9 cellular contexts compared by ENCODE assay signal in the genomic region with DNA sequence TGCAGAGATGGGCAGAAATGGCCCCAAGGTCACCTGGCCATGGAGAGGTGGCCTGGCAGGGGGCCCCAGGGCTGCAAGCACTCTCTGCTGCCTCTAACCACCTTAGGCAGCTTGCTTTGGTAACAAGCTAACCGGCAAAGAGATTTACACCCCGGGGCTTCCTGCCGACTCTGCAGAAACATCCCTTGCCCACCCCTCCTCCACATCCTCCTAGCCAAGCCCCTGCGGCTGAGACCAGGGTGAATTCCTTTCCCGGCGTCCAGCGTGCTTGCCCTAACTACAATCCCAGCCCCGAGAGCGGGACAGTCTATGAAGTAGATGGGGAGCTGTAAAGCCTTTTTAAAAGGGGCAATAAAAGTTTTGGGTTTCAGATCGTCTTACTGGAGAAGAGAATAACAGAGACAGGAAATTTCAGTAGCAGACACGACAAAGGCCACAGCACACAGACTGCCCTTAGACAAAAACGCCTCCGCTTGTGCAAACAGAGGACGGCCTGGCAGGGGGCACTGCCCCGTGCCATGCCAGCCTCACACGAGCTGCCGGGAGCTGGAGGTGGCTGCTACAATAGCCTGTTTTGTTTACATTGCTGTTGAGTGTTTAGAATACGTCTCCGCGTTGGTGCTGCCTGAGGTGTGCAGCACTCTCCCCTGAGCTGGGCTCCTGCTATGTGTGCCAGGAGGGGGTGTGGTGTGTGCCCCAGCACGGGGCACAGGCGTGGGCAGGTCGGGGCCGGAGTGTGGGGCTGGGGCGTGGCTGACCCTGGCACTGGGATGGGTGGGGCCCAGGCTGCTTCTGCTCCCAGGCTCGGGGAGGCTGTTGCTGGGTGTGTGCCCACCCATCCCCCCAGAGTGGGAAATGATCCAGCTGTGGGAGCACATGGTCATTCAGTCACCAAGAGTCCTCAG. TPM values are rescaled to one million over a fixed set of nuclear protein-coding genes. Genes with fewer than 3 reads are reported as not detected.
A peak's percentile ranks its signal among the peaks of the same experiment; 100 is the strongest.
DNase-seq lines count a peak whose midpoint lies in the region; ATAC-seq, FAIRE-seq and TF ChIP-seq lines count a peak whose summit lies in the region.
"Had no signal": no experiment of that assay in that cellular context is flagged by ENCODE, and none has a peak within 500 bp of the region (broad histone marks: within the 10 kb centered on the region; RNA-seq: fewer than 3 reads in every experiment).

No MANE protein-coding gene starts in this region.

- ATAC-seq in GM23338 (peak; percentile 81), HG03039 (IDR thresholded peaks at IDR 0.05; ENCODE audit: unreplicated experiment) (no peak), GM21515 (IDR thresholded peaks at IDR 0.05; ENCODE audit: unreplicated experiment) (no peak)
- no peak for ATAC-seq in natural killer cell treated with Interleukin-12 subunit alpha and Interleukin-12 subunit beta and Interleukin-15 and Interleukin-18, amount 100 ng/mL, for 72 hours

- H3K4me3 ChIP-seq in GM23338 = no peak overlapping the region
- no peak overlapping the region for H3K4me3 ChIP-seq in bronchial epithelial cell (ENCODE audit: low read depth, low read length)

- no peaks in the 10 kb centered on the region for H3K36me3 Mint-ChIP-seq in GM23338 (ENCODE audit: low read depth)
- no peaks in the 10 kb centered on the region for H3K36me3 Mint-ChIP-seq in natural killer cell treated with Interleukin-12 subunit alpha and Interleukin-12 subunit beta and Interleukin-15 and Interleukin-18, amount 100 ng/mL, for 72 hours

- H3K9me3 Mint-ChIP-seq in GM23338 = no peaks in the 10 kb centered on the region
- no peaks in the 10 kb centered on the region for H3K9me3 Mint-ChIP-seq in natural killer cell treated with Interleukin-12 subunit alpha and Interleukin-12 subunit beta and Interleukin-15 and Interleukin-18, amount 100 ng/mL, for 72 hours

- H3K4me1 ChIP-seq in GM23338 (ENCODE audit: insufficient read depth) = peaks cover 15% of the 10 kb centered on the region

- H3K4me1 Mint-ChIP-seq in GM23338 = peaks cover 21% of the 10 kb centered on the region
- H3K4me1 Mint-ChIP-seq in natural killer cell treated with Interleukin-12 subunit alpha and Interleukin-12 subunit beta and Interleukin-15 and Interleukin-18, amount 100 ng/mL, for 72 hours (ENCODE audit: low read depth in 2 of 2) = peaks cover 0 to 4% of the 10 kb centered on the region in 2 donors

- H3K9me2 ChIP-seq in GM23338 (ENCODE audit: insufficient read depth) = no peaks in the 10 kb centered on the region

- no peaks in the 10 kb centered on the region for H4K20me1 ChIP-seq in GM23338 (replicated peaks; ENCODE audit: insufficient read depth)

- no peaks in the 10 kb centered on the region for H3K79me2 ChIP-seq in GM23338 (replicated peaks; ENCODE audit: insufficient read depth)

- peak overlapping the region; percentile 53 for H3K4me3 Mint-ChIP-seq in GM23338
- peak overlapping the region; percentile 49 for H3K4me3 Mint-ChIP-seq in natural killer cell treated with Interleukin-12 subunit alpha and Interleukin-12 subunit beta and Interleukin-15 and Interleukin-18, amount 100 ng/mL, for 72 hours

- peaks cover 5% of the 10 kb centered on the region for H3K27me3 Mint-ChIP-seq in GM23338 (ENCODE audit: insufficient read depth, low read depth, poor library complexity)
- no peaks in the 10 kb centered on the region for H3K27me3 Mint-ChIP-seq in natural killer cell treated with Interleukin-12 subunit alpha and Interleukin-12 subunit beta and Interleukin-15 and Interleukin-18, amount 100 ng/mL, for 72 hours

- peak overlapping the region; percentile 60 for H3K4me2 ChIP-seq in GM23338

- no peak overlapping the region for H3K27ac Mint-ChIP-seq in GM23338
- H3K27ac Mint-ChIP-seq in natural killer cell treated with Interleukin-12 subunit alpha and Interleukin-12 subunit beta and Interleukin-15 and Interleukin-18, amount 100 ng/mL, for 72 hours = no peak overlapping the region

- no peak for TF ChIP-seq POLR2A in GM12892 (IDR thresholded peaks at IDR 0.05; ENCODE audit: low read depth, low read length)

- H3F3A ChIP-seq in GM23338 (replicated peaks; ENCODE audit: low read depth) = peaks cover 5% of the 10 kb centered on the region; the same call in 1 of the 2 replicates

- H3K27me3 ChIP-seq in GM23338 (ENCODE audit: insufficient read depth) (no peaks in the 10 kb centered on the region), bronchial epithelial cell (ENCODE audit: control insufficient read depth, insufficient read depth, low read length) (peaks cover 3% of the 10 kb centered on the region)

- H2AFZ ChIP-seq in GM23338 = peak overlapping the region; percentile 73; the same call in 1 of the 2 replicates

- TF ChIP-seq CTCF in GM23338 (conservative IDR thresholded peaks at IDR 0.05; ENCODE audit: low read depth in 2 of 2) (no peak), bronchial epithelial cell (IDR thresholded peaks at IDR 0.05; ENCODE audit: insufficient read depth, low read length, severe bottlenecking) (no peak)

- H3K36me3 ChIP-seq in GM23338 (ENCODE audit: insufficient read depth) (no peaks in the 10 kb centered on the region), bronchial epithelial cell (ENCODE audit: control insufficient read depth, insufficient read depth, low read length) (no peaks in the 10 kb centered on the region)

- FAIRE-seq in bronchial epithelial cell (lab: Jason Lieb, UNC) = no peak
- no peak for FAIRE-seq in GM12892 (lab: Jason Lieb, UNC)

- H3K27ac ChIP-seq in GM23338 (ENCODE audit: low read depth) = 0 out of 2 replicates have a peak overlapping the region, but pooled peaks have one; percentile 33

- peak; percentile 77 for DNase-seq in GM23338 (ENCODE audit: low spot score)
- peak; percentile 84 for DNase-seq in NCI-H2107 treated with DMSO at 0.1 percent for 48 hours (lab: John Stamatoyannopoulos, UW; ENCODE audit: unreplicated experiment)
- peak; percentile 17 for DNase-seq in bronchial epithelial cell (ENCODE audit: low read depth)
- DNase-seq in natural killer cell treated with Interleukin-12 subunit alpha and Interleukin-12 subunit beta and Interleukin-15 and Interleukin-18, amount 100 ng/mL, for 72 hours (ENCODE audit: low spot score) = no peak
- DNase-seq in GM12892 (ENCODE audit: insufficient read length) = no peak
- no peak for DNase-seq in effector CD8-positive, alpha-beta T cell (lab: John Stamatoyannopoulos, UW)

TF ChIP-seq in GM23338, 12 proteins besides CTCF, POLR2A, EP300 and RAD21 (continues in another document):
- TF ChIP-seq JUNB (IDR thresholded peaks at IDR 0.05; ENCODE audit: unreplicated experiment) = no peak
- TF ChIP-seq ZNF114 (CRISPR knock-in tag; IDR thresholded peaks at IDR 0.05) = no peak
- TF ChIP-seq, protein P1, sequence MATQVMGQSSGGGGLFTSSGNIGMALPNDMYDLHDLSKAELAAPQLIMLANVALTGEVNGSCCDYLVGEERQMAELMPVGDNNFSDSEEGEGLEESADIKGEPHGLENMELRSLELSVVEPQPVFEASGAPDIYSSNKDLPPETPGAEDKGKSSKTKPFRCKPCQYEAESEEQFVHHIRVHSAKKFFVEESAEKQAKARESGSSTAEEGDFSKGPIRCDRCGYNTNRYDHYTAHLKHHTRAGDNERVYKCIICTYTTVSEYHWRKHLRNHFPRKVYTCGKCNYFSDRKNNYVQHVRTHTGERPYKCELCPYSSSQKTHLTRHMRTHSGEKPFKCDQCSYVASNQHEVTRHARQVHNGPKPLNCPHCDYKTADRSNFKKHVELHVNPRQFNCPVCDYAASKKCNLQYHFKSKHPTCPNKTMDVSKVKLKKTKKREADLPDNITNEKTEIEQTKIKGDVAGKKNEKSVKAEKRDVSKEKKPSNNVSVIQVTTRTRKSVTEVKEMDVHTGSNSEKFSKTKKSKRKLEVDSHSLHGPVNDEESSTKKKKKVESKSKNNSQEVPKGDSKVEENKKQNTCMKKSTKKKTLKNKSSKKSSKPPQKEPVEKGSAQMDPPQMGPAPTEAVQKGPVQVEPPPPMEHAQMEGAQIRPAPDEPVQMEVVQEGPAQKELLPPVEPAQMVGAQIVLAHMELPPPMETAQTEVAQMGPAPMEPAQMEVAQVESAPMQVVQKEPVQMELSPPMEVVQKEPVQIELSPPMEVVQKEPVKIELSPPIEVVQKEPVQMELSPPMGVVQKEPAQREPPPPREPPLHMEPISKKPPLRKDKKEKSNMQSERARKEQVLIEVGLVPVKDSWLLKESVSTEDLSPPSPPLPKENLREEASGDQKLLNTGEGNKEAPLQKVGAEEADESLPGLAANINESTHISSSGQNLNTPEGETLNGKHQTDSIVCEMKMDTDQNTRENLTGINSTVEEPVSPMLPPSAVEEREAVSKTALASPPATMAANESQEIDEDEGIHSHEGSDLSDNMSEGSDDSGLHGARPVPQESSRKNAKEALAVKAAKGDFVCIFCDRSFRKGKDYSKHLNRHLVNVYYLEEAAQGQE (IDR thresholded peaks at IDR 0.05; ENCODE audit: unreplicated experiment) = no peak
- no peak for TF ChIP-seq NANOG (IDR thresholded peaks at IDR 0.05; ENCODE audit: borderline replicate concordance)
- TF ChIP-seq STAT1 (IDR thresholded peaks at IDR 0.05; ENCODE audit: unreplicated experiment) = no peak
- no peak for TF ChIP-seq CREB1 (CRISPR knock-in tag; IDR thresholded peaks at IDR 0.05; ENCODE audit: low read depth)
- no peak for TF ChIP-seq ZNF331 (CRISPR knock-in tag; IDR thresholded peaks at IDR 0.05; ENCODE audit: low read depth)
- no peak for TF ChIP-seq EZH2phosphoT487 (IDR thresholded peaks at IDR 0.05; ENCODE audit: unreplicated experiment)

RNA-seq across cellular contexts. Expression of a gene that starts 15.3 kb away (rescaled TPM):
- not detected in 2 replicates for total RNA-seq in GM23338 (2014; rRNA removed; shearing (Covaris generic))
- polyA plus RNA-seq in GM23338 (2016; fragmentation: Nextera tagmentation; extraction: Ambion mirVana) = 0.54 TPM in 1 of 2 replicates, not detected in the other
- not detected in 2 replicates for total RNA-seq in bronchial epithelial cell
- total RNA-seq in natural killer cell treated with Interleukin-12 subunit alpha and Interleukin-12 subunit beta and Interleukin-15 and Interleukin-18, amount 100 ng/mL, for 72 hours = not detected
- polyA plus RNA-seq in GM12892 (2012; ENCODE audit: missing spikeins) = not detected
- total RNA-seq: dermis microvascular lymphatic vessel endothelial cell had no signal

RNA-seq across cellular contexts. Expression of a gene that starts 25.1 kb away (rescaled TPM):
- 0.66 and 1.1 TPM in 2 replicates for total RNA-seq in GM23338 (2014; rRNA removed; shearing (Covaris generic))
- polyA plus RNA-seq in GM23338 (2016; fragmentation: Nextera tagmentation; extraction: Ambion mirVana) = 0.15 and 0.21 TPM in 2 replicates
- not detected in 2 replicates for total RNA-seq in bronchial epithelial cell
- not detected for total RNA-seq in natural killer cell treated with Interleukin-12 subunit alpha and Interleukin-12 subunit beta and Interleukin-15 and Interleukin-18, amount 100 ng/mL, for 72 hours
- not detected for polyA plus RNA-seq in GM12892 (2012; ENCODE audit: missing spikeins)

RNA-seq across cellular contexts. Expression of a gene that starts 30.5 kb away (rescaled TPM):
- total RNA-seq in GM23338 (2014; rRNA removed; shearing (Covaris generic)) = 30.9 and 39.3 TPM in 2 replicates
- 17.5 and 17.6 TPM in 2 replicates for polyA plus RNA-seq in GM23338 (2016; fragmentation: Nextera tagmentation; extraction: Ambion mirVana)
- 2.6 and 2.9 TPM in 2 replicates for total RNA-seq in bronchial epithelial cell
- 10 to 100 TPM; 15.0 to 42.3 TPM for total RNA-seq in natural killer cell treated with Interleukin-12 subunit alpha and Interleukin-12 subunit beta and Interleukin-15 and Interleukin-18, amount 100 ng/mL, for 72 hours
- 8.8 TPM for polyA plus RNA-seq in GM12892 (2012; ENCODE audit: missing spikeins)

RNA-seq across cellular contexts. Expression of a gene that starts 49.7 kb away (rescaled TPM):
- total RNA-seq in GM23338 (2014; rRNA removed; shearing (Covaris generic)) = 12.0 and 18.2 TPM in 2 replicates
- 4.5 and 5.8 TPM in 2 replicates for polyA plus RNA-seq in GM23338 (2016; fragmentation: Nextera tagmentation; extraction: Ambion mirVana)
- 5.5 and 9.2 TPM in 2 replicates for total RNA-seq in bronchial epithelial cell
- 1 to 10 TPM; 2.4 to 7.0 TPM for total RNA-seq in natural killer cell treated with Interleukin-12 subunit alpha and Interleukin-12 subunit beta and Interleukin-15 and Interleukin-18, amount 100 ng/mL, for 72 hours
- 1.3 TPM for polyA plus RNA-seq in GM12892 (2012; ENCODE audit: missing spikeins)

Comparison
In these comparisons a context has a peak if more than half of its experiments do, and no peak if none do; other contexts are left out.
1. DNase-seq: peak in GM23338 (single experiment), NCI-H2107 treated with DMSO at 0.1 percent for 48 hours (single experiment) and bronchial epithelial cell (single experiment); none in natural killer cell treated with Interleukin-12 subunit alpha and Interleukin-12 subunit beta and Interleukin-15 and Interleukin-18, amount 100 ng/mL, for 72 hours (single experiment), GM12892 (single experiment) and effector CD8-positive, alpha-beta T cell (single experiment).